In the genomic region with DNA sequence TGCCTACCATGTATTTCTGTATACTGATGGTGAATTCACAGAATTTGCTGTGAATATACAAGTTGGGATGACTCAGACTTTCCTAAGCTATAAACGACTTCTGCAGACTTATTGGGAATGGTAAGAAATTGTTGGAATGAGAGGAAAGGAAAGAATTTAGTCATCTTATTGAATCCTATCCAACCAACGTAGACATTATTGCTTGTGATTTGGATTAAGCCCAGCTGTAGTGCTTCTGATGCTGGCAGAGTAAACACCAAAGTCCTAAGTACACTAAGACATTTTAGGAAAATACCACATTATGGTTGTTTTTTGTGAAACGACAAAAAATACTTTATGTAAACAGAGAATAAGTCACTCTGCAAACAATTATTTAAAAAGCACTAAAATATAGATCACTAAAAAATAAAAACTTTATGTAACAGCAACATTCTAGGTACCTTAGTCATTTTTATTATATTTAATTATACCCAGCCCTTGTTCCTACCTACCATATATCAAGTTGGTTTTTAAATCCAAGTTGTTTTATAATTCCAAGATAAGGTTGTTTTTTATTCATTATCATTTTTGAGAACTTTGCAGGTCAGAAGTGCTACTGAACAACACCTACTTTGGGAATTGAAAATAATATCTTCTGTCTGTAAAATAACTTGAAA, we compare ENCODE assay signal across 17 cellular contexts.
DNase-seq lines count a peak whose midpoint lies in the region; ATAC-seq, FAIRE-seq and TF ChIP-seq lines count a peak whose summit lies in the region.
"Had no signal": no experiment of that assay in that cellular context is flagged by ENCODE, and none has a peak within 500 bp of the region (broad histone marks: within the 10 kb centered on the region; RNA-seq: fewer than 3 reads in every experiment).

No MANE protein-coding gene starts in this region.

- H3K27me3 Mint-ChIP-seq in MCF 10A (ENCODE audit: insufficient read depth, unreplicated experiment) = no peaks in the 10 kb centered on the region
- H3K27me3 Mint-ChIP-seq in astrocyte (ENCODE audit: low read depth, unreplicated experiment) = no peaks in the 10 kb centered on the region
- H3K27me3 Mint-ChIP-seq in glutamatergic neuron (ENCODE audit: unreplicated experiment) = no peaks in the 10 kb centered on the region
- no peaks in the 10 kb centered on the region for H3K27me3 Mint-ChIP-seq in naive thymus-derived CD8-positive, alpha-beta T cell

- H3K9ac ChIP-seq in mammary epithelial cell (ENCODE audit: insufficient read depth, low read length) (no peak overlapping the region), astrocyte (ENCODE audit: low read length) (no peak overlapping the region)

- H3K27ac ChIP-seq in mammary epithelial cell (ENCODE audit: insufficient read depth, low read depth, low read length) = no peak overlapping the region
- H3K27ac ChIP-seq in astrocyte (ENCODE audit: low read depth, low read length) = no peak overlapping the region
- H3K27ac ChIP-seq: tibial artery had no signal

- H3K27ac Mint-ChIP-seq in MCF 10A (ENCODE audit: low read depth, unreplicated experiment) (no peak overlapping the region), astrocyte (ENCODE audit: unreplicated experiment) (no peak overlapping the region), glutamatergic neuron (ENCODE audit: unreplicated experiment) (no peak overlapping the region)
- H3K27ac Mint-ChIP-seq in naive thymus-derived CD8-positive, alpha-beta T cell = no peak overlapping the region

- ATAC-seq in naive thymus-derived CD8-positive, alpha-beta T cell = no peak
- ATAC-seq in GM19467 (IDR thresholded peaks at IDR 0.05; ENCODE audit: unreplicated experiment) = no peak

- H3K4me1 Mint-ChIP-seq in MCF 10A (ENCODE audit: insufficient read depth, unreplicated experiment) = no peaks in the 10 kb centered on the region
- H3K4me1 Mint-ChIP-seq in astrocyte (ENCODE audit: low read depth, unreplicated experiment) = peaks cover 5% of the 10 kb centered on the region
- H3K4me1 Mint-ChIP-seq in glutamatergic neuron (ENCODE audit: low read depth, unreplicated experiment) = no peaks in the 10 kb centered on the region
- peaks cover 0 to 2% (median 0%) of the 10 kb centered on the region in 4 donors for H3K4me1 Mint-ChIP-seq in naive thymus-derived CD8-positive, alpha-beta T cell

- intact Hi-C loops in MCF 10A (cut with micrococcal nuclease) (no loop called here), mammary epithelial cell (cut with micrococcal nuclease) (no loop called here)

- H3K9me3 ChIP-seq in mammary epithelial cell (replicated peaks; ENCODE audit: insufficient read depth, low read length) = no peaks in the 10 kb centered on the region
- H3K9me3 ChIP-seq in astrocyte (ENCODE audit: insufficient read depth, low read depth, low read length) = no peaks in the 10 kb centered on the region
- H3K9me3 ChIP-seq: tibial artery had no signal

- H3K36me3 Mint-ChIP-seq in MCF 10A (ENCODE audit: insufficient read depth, unreplicated experiment) (peaks cover 5% of the 10 kb centered on the region), astrocyte (ENCODE audit: low read depth, unreplicated experiment) (no peaks in the 10 kb centered on the region), glutamatergic neuron (ENCODE audit: unreplicated experiment) (no peaks in the 10 kb centered on the region)
- H3K36me3 Mint-ChIP-seq in naive thymus-derived CD8-positive, alpha-beta T cell = peaks cover 0 to 43% (median 11%) of the 10 kb centered on the region in 3 donors

- no peak overlapping the region for H3K4me2 ChIP-seq in mammary epithelial cell (ENCODE audit: insufficient read depth, low read depth, low read length)
- H3K4me2 ChIP-seq in astrocyte (ENCODE audit: low read length) = no peak overlapping the region

- H3K4me3 Mint-ChIP-seq in MCF 10A (ENCODE audit: unreplicated experiment) (no peak overlapping the region), astrocyte (ENCODE audit: unreplicated experiment) (no peak overlapping the region), glutamatergic neuron (ENCODE audit: unreplicated experiment) (no peak overlapping the region)
- no peak overlapping the region for H3K4me3 Mint-ChIP-seq in naive thymus-derived CD8-positive, alpha-beta T cell

- H2AFZ ChIP-seq in mammary epithelial cell (ENCODE audit: low read depth, low read length) (no peak overlapping the region), astrocyte (ENCODE audit: low read depth, low read length) (no peak overlapping the region)

- peak; percentile 77 for FAIRE-seq in astrocyte (lab: Jason Lieb, UNC)
- FAIRE-seq: endometrium had no signal

- H3K36me3 ChIP-seq in mammary epithelial cell (ENCODE audit: insufficient read depth, low read length) = peaks cover 1% of the 10 kb centered on the region
- no peaks in the 10 kb centered on the region for H3K36me3 ChIP-seq in astrocyte (ENCODE audit: insufficient read depth, low read length)
- H3K36me3 ChIP-seq: tibial artery had no signal

- no peaks in the 10 kb centered on the region for H3K27me3 ChIP-seq in mammary epithelial cell (ENCODE audit: insufficient read depth, low read length)
- no peaks in the 10 kb centered on the region for H3K27me3 ChIP-seq in astrocyte (ENCODE audit: insufficient read depth, low read length)
- H3K27me3 ChIP-seq: tibial artery had no signal

- CTCF ChIA-PET in MCF 10A (lab: Yijun Ruan, JAX) = no interaction called here
- CTCF ChIA-PET in mammary epithelial cell (lab: Charles Lee; ENCODE audit: low non-redundant PET) = no interaction called here

- no peaks in the 10 kb centered on the region for H3K9me3 Mint-ChIP-seq in MCF 10A (ENCODE audit: unreplicated experiment)
- H3K9me3 Mint-ChIP-seq in astrocyte (ENCODE audit: unreplicated experiment) = no peaks in the 10 kb centered on the region
- H3K9me3 Mint-ChIP-seq in glutamatergic neuron (ENCODE audit: unreplicated experiment) = no peaks in the 10 kb centered on the region
- H3K9me3 Mint-ChIP-seq in naive thymus-derived CD8-positive, alpha-beta T cell = peaks cover 0 to 5% (median 0%) of the 10 kb centered on the region in 9 donors

- no peak for TF ChIP-seq CTCF in MCF 10A (IDR thresholded peaks at IDR 0.05; ENCODE audit: unreplicated experiment)
- no peak for TF ChIP-seq CTCF in mammary epithelial cell (conservative IDR thresholded peaks at IDR 0.05 in 1 of 2, IDR thresholded peaks at IDR 0.05 in 1 of 2; ENCODE audit: extremely low read depth in 1 of 2, insufficient read depth in 1 of 2, low read depth in 1 of 2, low read length in 2 of 2)
- no peak for TF ChIP-seq CTCF in astrocyte (IDR thresholded peaks at IDR 0.05; ENCODE audit: insufficient read depth, low read depth, low read length)
- TF ChIP-seq CTCF in glutamatergic neuron (IDR thresholded peaks at IDR 0.05; ENCODE audit: partially characterized antibody, unreplicated experiment) = no peak

- H3K4me3 ChIP-seq in mammary epithelial cell (replicated peaks in 1 of 3; ENCODE audit: insufficient read depth in 1 of 3, low read depth in 2 of 3, low read length in 3 of 3) (no peak overlapping the region), astrocyte (ENCODE audit: insufficient read depth, low read depth, low read length) (no peak overlapping the region)
- H3K4me3 ChIP-seq: K562, skin epidermis, tibial artery had no signal

- H3K4me1 ChIP-seq in mammary epithelial cell (ENCODE audit: insufficient read depth, low read length) = no peaks in the 10 kb centered on the region
- H3K4me1 ChIP-seq in astrocyte (ENCODE audit: insufficient read depth, low read length) = no peaks in the 10 kb centered on the region

- H3K79me2 ChIP-seq in mammary epithelial cell (ENCODE audit: insufficient read depth, low read length) (no peaks in the 10 kb centered on the region), astrocyte (ENCODE audit: insufficient read depth, low read length) (no peaks in the 10 kb centered on the region)

- H4K20me1 ChIP-seq in mammary epithelial cell (ENCODE audit: insufficient read depth, low read length) (no peaks in the 10 kb centered on the region), astrocyte (ENCODE audit: insufficient read depth, low read length) (no peaks in the 10 kb centered on the region)

- dilution Hi-C loops in mammary epithelial cell (cut with HindIII; ENCODE audit: low sequenced_read_pairs) = no loop called here

- in situ Hi-C loops in mammary epithelial cell (cut with MboI; ENCODE audit: low sequenced_read_pairs in 2 of 2) = no loop called here

- 28% methylated on average over 3 of the region's 3 CpGs for WGBS in mammary epithelial cell (ENCODE audit: low coverage, missing lambda C conversion rate)

- DNase-seq in MCF 10A (ENCODE audit: unreplicated experiment) = peak; percentile 68
- no peak for DNase-seq in mammary epithelial cell
- peak; percentile 96 for DNase-seq in astrocyte (ENCODE audit: low read depth)
- DNase-seq in hepatic stellate cell (ENCODE audit: low spot score) = peak; percentile 5
- DNase-seq in NCI-H510A treated with DMSO at 0.1 percent for 48 hours (lab: John Stamatoyannopoulos, UW) = no peak
- DNase-seq in glutamatergic neuron = no peak
- DNase-seq in naive thymus-derived CD8-positive, alpha-beta T cell = no peak
- DNase-seq: 8988T; aorta; DND-41; NCI-H187 treated with DMSO at 0.1 percent for 48 hours; NK-92 treated with Interleukin-12 subunit alpha and Interleukin-12 subunit beta, amount 100 ng/mL, for 24 hours; tibial artery had no signal

- POLR2A ChIA-PET in MCF 10A (lab: Yijun Ruan, JAX) = no interaction called here
- POLR2A ChIA-PET in naive thymus-derived CD8-positive, alpha-beta T cell (lab: Charles Lee) = no interaction called here

- BruUV-seq in MCF 10A (replicated peaks; lab: Mats Ljungman, UMichigan) = no TSS peak
- BruUV-seq in mammary epithelial cell (replicated peaks; lab: Mats Ljungman, UMichigan) = no TSS peak

Comparison
In these comparisons a context has a peak if more than half of its experiments do, and no peak if none do; other contexts are left out.
1. DNase-seq: peak in MCF 10A (single experiment), astrocyte (single experiment) and hepatic stellate cell (single experiment); none in mammary epithelial cell (single experiment), NCI-H510A treated with DMSO at 0.1 percent for 48 hours (single experiment), glutamatergic neuron (single experiment) and naive thymus-derived CD8-positive, alpha-beta T cell (0 of 10).